ENCODE assay signal across 8 cellular contexts in the genomic region with DNA sequence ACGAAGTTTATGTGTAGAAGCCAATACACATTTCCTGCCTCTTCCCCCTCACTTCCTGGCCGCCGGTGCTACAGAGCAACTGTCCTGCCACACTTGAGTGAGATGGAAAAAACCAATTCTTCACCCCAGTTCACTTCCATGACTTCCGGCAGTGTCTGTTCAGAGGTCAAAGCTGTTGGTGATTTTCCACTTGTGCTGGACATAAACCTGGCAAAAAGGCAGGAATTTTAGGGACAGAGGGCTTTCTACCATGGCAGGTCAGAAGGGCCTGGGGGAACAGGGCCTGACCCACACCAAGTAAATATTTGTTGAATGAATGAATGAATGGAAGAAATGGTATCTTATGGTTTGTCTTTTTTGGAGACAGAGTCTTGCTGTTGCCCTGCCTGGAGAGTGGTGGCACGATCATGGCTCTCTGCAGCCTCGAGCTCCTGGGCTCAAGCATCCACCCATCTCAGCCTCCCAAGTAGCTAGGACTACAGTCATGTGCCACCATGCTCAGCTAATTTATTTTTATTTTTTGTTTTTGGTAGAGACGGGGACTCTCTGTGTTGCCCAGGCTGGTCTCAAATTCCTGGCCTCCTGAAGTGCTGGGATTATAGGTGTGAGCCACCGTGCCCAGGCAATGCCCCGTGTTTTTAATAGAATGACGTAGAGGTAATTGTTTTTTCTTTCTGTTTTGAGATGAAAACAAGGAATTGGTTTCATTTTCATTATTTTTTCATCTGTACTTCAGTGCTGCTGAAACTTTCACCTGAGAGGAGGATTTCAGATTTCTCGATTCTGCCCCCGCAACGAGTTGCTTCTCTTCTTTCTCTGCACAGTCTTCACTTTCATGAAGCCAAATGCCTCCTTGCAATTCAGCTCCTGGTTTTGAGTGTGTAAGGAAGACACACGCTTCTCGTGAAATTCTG. TPM values are rescaled to one million over a fixed set of nuclear protein-coding genes. Genes with fewer than 3 reads are reported as not detected.
DNase-seq lines count a peak whose midpoint lies in the region; ATAC-seq and TF ChIP-seq lines count a peak whose summit lies in the region.

No MANE protein-coding gene starts in this region.

- H3K36me3 Mint-ChIP-seq in activated naive CD8-positive, alpha-beta T cell treated with anti-CD3 and anti-CD28 coated beads, Interleukin-2, amount 10 ng/mL, durations not matched to agents 7 days and 5 days: no peaks in the 10 kb centered on the region
- H3K36me3 Mint-ChIP-seq in glutamatergic neuron (ENCODE audit: unreplicated experiment): no peaks in the 10 kb centered on the region

- peak overlapping the region; percentile 87 for H3K27ac Mint-ChIP-seq in activated naive CD8-positive, alpha-beta T cell treated with anti-CD3 and anti-CD28 coated beads, Interleukin-2, amount 10 ng/mL, durations not matched to agents 7 days and 5 days
- H3K27ac Mint-ChIP-seq in glutamatergic neuron (ENCODE audit: unreplicated experiment): no peak overlapping the region

- H3K4me3 Mint-ChIP-seq in activated naive CD8-positive, alpha-beta T cell treated with anti-CD3 and anti-CD28 coated beads, Interleukin-2, amount 10 ng/mL, durations not matched to agents 7 days and 5 days: peak overlapping the region; percentile 86
- H3K4me3 Mint-ChIP-seq in glutamatergic neuron (ENCODE audit: unreplicated experiment): no peak overlapping the region

- H3K9me3 Mint-ChIP-seq in activated naive CD8-positive, alpha-beta T cell treated with anti-CD3 and anti-CD28 coated beads, Interleukin-2, amount 10 ng/mL, durations not matched to agents 7 days and 5 days: no peaks in the 10 kb centered on the region
- no peaks in the 10 kb centered on the region for H3K9me3 Mint-ChIP-seq in glutamatergic neuron (ENCODE audit: unreplicated experiment)

- POLR2A ChIA-PET in activated naive CD8-positive, alpha-beta T cell treated with anti-CD3 and anti-CD28 coated beads, Interleukin-2, amount 10 ng/mL, durations not matched to agents 7 days and 5 days (lab: Charles Lee): interaction anchor here (0.8 to 4.9 kb wide), 16 partner anchors 12 to 190 kb away, joined by 3 to 50 read pairs (median 4); a partner anchor contains a TSS

- DNase-seq in GM10266 (ENCODE audit: extremely low spot score): peak; percentile 38
- DNase-seq in M059J (ENCODE audit: low read depth): peak; percentile 14
- peak; percentile 55 for DNase-seq in activated naive CD8-positive, alpha-beta T cell treated with anti-CD3 and anti-CD28 coated beads, Interleukin-2, amount 10 ng/mL, durations not matched to agents 7 days and 5 days
- peak; percentile 21 for DNase-seq in renal cortical epithelial cell (ENCODE audit: low read depth)
- no peak for DNase-seq in epidermal melanocyte (ENCODE audit: insufficient read length, low spot score)
- DNase-seq in glutamatergic neuron: no peak
- no peak for DNase-seq in DMS153 (lab: John Stamatoyannopoulos, UW)
- no peak for DNase-seq in EL

- peak; percentile 30 for ATAC-seq in activated naive CD8-positive, alpha-beta T cell treated with anti-CD3 and anti-CD28 coated beads, Interleukin-2, amount 10 ng/mL, durations not matched to agents 7 days and 5 days (ENCODE audit: low read depth)

- peaks cover 45% of the 10 kb centered on the region for H3K4me1 Mint-ChIP-seq in activated naive CD8-positive, alpha-beta T cell treated with anti-CD3 and anti-CD28 coated beads, Interleukin-2, amount 10 ng/mL, durations not matched to agents 7 days and 5 days
- peaks cover 2% of the 10 kb centered on the region for H3K4me1 Mint-ChIP-seq in glutamatergic neuron (ENCODE audit: low read depth, unreplicated experiment)

- TF ChIP-seq CTCF in GM10266 (IDR thresholded peaks at IDR 0.05; ENCODE audit: control insufficient read depth, insufficient read depth, low read depth, missing control alignments) (no peak), glutamatergic neuron (IDR thresholded peaks at IDR 0.05; ENCODE audit: partially characterized antibody, unreplicated experiment) (no peak)

- no peaks in the 10 kb centered on the region for H3K27me3 Mint-ChIP-seq in activated naive CD8-positive, alpha-beta T cell treated with anti-CD3 and anti-CD28 coated beads, Interleukin-2, amount 10 ng/mL, durations not matched to agents 7 days and 5 days
- H3K27me3 Mint-ChIP-seq in glutamatergic neuron (ENCODE audit: unreplicated experiment): peaks cover 4% of the 10 kb centered on the region

RNA-seq across cellular contexts. Expression of a gene that starts 48.0 kb away (rescaled TPM):
- 29.5 and 36.2 TPM in 2 replicates for total RNA-seq in M059J (2014; rRNA removed; shearing (Covaris generic))
- total RNA-seq in activated naive CD8-positive, alpha-beta T cell treated with anti-CD3 and anti-CD28 coated beads, Interleukin-2, amount 10 ng/mL, durations not matched to agents 7 days and 5 days: 10 to 100 TPM; 91.0 to 93.9 TPM
- 29.3 and 56.0 TPM in 2 replicates for total RNA-seq in renal cortical epithelial cell
- total RNA-seq in glutamatergic neuron (ENCODE audit: unreplicated experiment): 7.6 TPM

Comparison
In these comparisons a context has a peak if more than half of its experiments do, and no peak if none do; other contexts are left out.
1. DNase-seq: peak in GM10266 (single experiment), M059J (single experiment), activated naive CD8-positive, alpha-beta T cell treated with anti-CD3 and anti-CD28 coated beads, Interleukin-2, amount 10 ng/mL, durations not matched to agents 7 days and 5 days (single experiment) and renal cortical epithelial cell (single experiment); none in epidermal melanocyte (single experiment), glutamatergic neuron (single experiment), DMS153 (single experiment) and EL (single experiment).